1 cellular context compared by ENCODE assay signal in genomic region chr14:86532219-86532618, GRCh38.
TF ChIP-seq lines count a peak whose summit lies in the region.

No MANE protein-coding gene starts in this region.

TF ChIP-seq in WTC11, 78 proteins besides CTCF, POLR2A, EP300 and RAD21 (continued from another document):
- TF ChIP-seq AFF4 (CRISPR knock-in tag; IDR thresholded peaks at IDR 0.05; ENCODE audit: borderline replicate concordance) (no peak), PREB (CRISPR knock-in tag; IDR thresholded peaks at IDR 0.05; ENCODE audit: borderline replicate concordance) (no peak), SMAD4 (CRISPR knock-in tag; IDR thresholded peaks at IDR 0.05) (no peak)
TF ChIP-seq in WTC11: peak in this region for 0.
